In genomic region chr3:15796771-15797599, GRCh38 we compare ENCODE assay signal across 8 cellular contexts. TPM values are rescaled to one million over a fixed set of nuclear protein-coding genes. Genes with fewer than 3 reads are reported as not detected.
DNase-seq lines count a peak whose midpoint lies in the region; ATAC-seq and TF ChIP-seq lines count a peak whose summit lies in the region.

No MANE protein-coding gene starts in this region.

- peak overlapping the region; percentile 46 for H3K4me3 ChIP-seq in effector memory CD4-positive, alpha-beta T cell (ENCODE audit: insufficient read depth, low read depth, low read length, poor library complexity, severe bottlenecking)
- H3K4me3 ChIP-seq in tibial nerve: peak overlapping the region; percentile 19 to 47 (median 29)

- peak overlapping the region; percentile 21 for H3K27ac ChIP-seq in CD4-positive, alpha-beta T cell (ENCODE audit: low read depth, low read length)
- H3K27ac ChIP-seq in effector memory CD4-positive, alpha-beta T cell (ENCODE audit: insufficient read depth, low read length, poor library complexity, severe bottlenecking): peak overlapping the region; percentile 79
- H3K27ac ChIP-seq in tibial nerve: peak overlapping the region; percentile 73 to 93 (median 84)

- TF ChIP-seq POLR2A in tibial nerve (IDR thresholded peaks at IDR 0.05): no peak

- no peak for TF ChIP-seq EP300 in tibial nerve (IDR thresholded peaks at IDR 0.05)

- peak overlapping the region; percentile 70 for H3K27ac Mint-ChIP-seq in CD4-positive, alpha-beta T cell
- peak overlapping the region; percentile 93 for H3K27ac Mint-ChIP-seq in memory B cell

- POLR2A ChIA-PET in CD4-positive, alpha-beta T cell (lab: Charles Lee): interaction anchor here (0.8 to 1.1 kb wide), 3 partner anchors 14 to 195 kb away, joined by 3 read pairs; partner anchors contain the start of gene BTD

- H3K36me3 Mint-ChIP-seq in CD4-positive, alpha-beta T cell (ENCODE audit: low read depth): peaks cover 24% of the 10 kb centered on the region
- peaks cover 4% of the 10 kb centered on the region for H3K36me3 Mint-ChIP-seq in memory B cell

- ATAC-seq in CD4-positive, alpha-beta T cell (ENCODE audit: poor library complexity): peak; percentile 33
- ATAC-seq in HG02938 (IDR thresholded peaks at IDR 0.05; ENCODE audit: unreplicated experiment): peak; percentile 42
- ATAC-seq in SK-N-SH treated with all-trans-retinoic acid at 6 μM for 48 hours: peak; percentile 62
- ATAC-seq in memory B cell (ENCODE audit: low read depth): no peak
- no peak for ATAC-seq in GM18502 (IDR thresholded peaks at IDR 0.05; ENCODE audit: poor library complexity, unreplicated experiment)

- peaks cover 50% of the 10 kb centered on the region for H3K4me1 ChIP-seq in effector memory CD4-positive, alpha-beta T cell (ENCODE audit: control insufficient read depth, insufficient read depth, low read length, poor library complexity, severe bottlenecking)
- peaks cover 0 to 60% (median 17%) of the 10 kb centered on the region in 4 donors for H3K4me1 ChIP-seq in tibial nerve

- H3K27me3 ChIP-seq in CD4-positive, alpha-beta T cell (ENCODE audit: control insufficient read depth, insufficient read depth, low read length): no peaks in the 10 kb centered on the region
- no peaks in the 10 kb centered on the region for H3K27me3 ChIP-seq in effector memory CD4-positive, alpha-beta T cell (replicated peaks; ENCODE audit: control insufficient read depth, insufficient read depth, low read length, poor library complexity, severe bottlenecking)
- H3K27me3 ChIP-seq in tibial nerve: no peaks in the 10 kb centered on the region

- no peaks in the 10 kb centered on the region for H3K27me3 Mint-ChIP-seq in CD4-positive, alpha-beta T cell
- no peaks in the 10 kb centered on the region for H3K27me3 Mint-ChIP-seq in memory B cell

- H3K9me3 ChIP-seq in CD4-positive, alpha-beta T cell (ENCODE audit: control insufficient read depth, low read length): no peaks in the 10 kb centered on the region
- no peaks in the 10 kb centered on the region for H3K9me3 ChIP-seq in effector memory CD4-positive, alpha-beta T cell (ENCODE audit: control insufficient read depth, low read length)
- no peaks in the 10 kb centered on the region for H3K9me3 ChIP-seq in tibial nerve

- H3K4me3 Mint-ChIP-seq in CD4-positive, alpha-beta T cell: peak overlapping the region; percentile 80
- peak overlapping the region; percentile 37 for H3K4me3 Mint-ChIP-seq in memory B cell

- no peak for DNase-seq in CD4-positive, alpha-beta T cell
- DNase-seq in effector memory CD4-positive, alpha-beta T cell: no peak
- DNase-seq in memory B cell (ENCODE audit: low spot score in 2 of 2) (no peak), tibial nerve (ENCODE audit: low spot score in 2 of 2) (no peak), GF-D8 (lab: John Stamatoyannopoulos, UW) (no peak)

- H3K4me1 Mint-ChIP-seq in CD4-positive, alpha-beta T cell (ENCODE audit: low read depth): peaks cover 80% of the 10 kb centered on the region
- peaks cover 27% of the 10 kb centered on the region for H3K4me1 Mint-ChIP-seq in memory B cell

- no peaks in the 10 kb centered on the region for H3K9me3 Mint-ChIP-seq in CD4-positive, alpha-beta T cell
- no peaks in the 10 kb centered on the region for H3K9me3 Mint-ChIP-seq in memory B cell

- H3K36me3 ChIP-seq in effector memory CD4-positive, alpha-beta T cell (ENCODE audit: control insufficient read depth, insufficient read depth, low read length): no peaks in the 10 kb centered on the region
- H3K36me3 ChIP-seq in tibial nerve: no peaks in the 10 kb centered on the region

- intact Hi-C loops in CD4-positive, alpha-beta T cell (cut with DNase I, micrococcal nuclease): no loop called here

- no peak for TF ChIP-seq CTCF in CD4-positive, alpha-beta T cell (IDR thresholded peaks at IDR 0.05)
- no peak for TF ChIP-seq CTCF in tibial nerve (IDR thresholded peaks at IDR 0.05)

- 3 to 4% methylated on average over 5 of the region's 5 CpGs for WGBS in tibial nerve, 2 donors

- CTCF ChIA-PET in CD4-positive, alpha-beta T cell (lab: Charles Lee): interaction anchor here (1.5 to 2.0 kb wide), 3 partner anchors 10 to 166 kb away, joined by 4 to 5 read pairs (median 5); no protein-coding TSS in a partner anchor

TF ChIP-seq in SK-N-SH treated with all-trans-retinoic acid at 6 μM for 48 hours, 23 proteins besides CTCF, POLR2A, EP300 and RAD21:
- TF ChIP-seq ISL1 (CRISPR knock-in tag; IDR thresholded peaks at IDR 0.05) (no peak), GLIS3 (CRISPR knock-in tag; IDR thresholded peaks at IDR 0.05) (no peak), ZNF565 (CRISPR knock-in tag; conservative IDR thresholded peaks at IDR 0.05; ENCODE audit: low read depth) (no peak), CSRNP3 (CRISPR knock-in tag; IDR thresholded peaks at IDR 0.05) (no peak), SNAI2 (CRISPR knock-in tag; IDR thresholded peaks at IDR 0.05) (no peak), CREB5 (CRISPR knock-in tag; IDR thresholded peaks at IDR 0.05; ENCODE audit: low read depth) (no peak), POU6F1 (CRISPR knock-in tag; IDR thresholded peaks at IDR 0.05; ENCODE audit: borderline replicate concordance, low read depth) (no peak), ARNTL (CRISPR knock-in tag; IDR thresholded peaks at IDR 0.05; ENCODE audit: borderline replicate concordance, low read depth) (no peak), ZFP30 (CRISPR knock-in tag; IDR thresholded peaks at IDR 0.05) (no peak), TOX (CRISPR knock-in tag; IDR thresholded peaks at IDR 0.05; ENCODE audit: borderline replicate concordance) (no peak), ESRRG (CRISPR knock-in tag; IDR thresholded peaks at IDR 0.05) (no peak), ZFP3 (CRISPR knock-in tag; IDR thresholded peaks at IDR 0.05) (no peak), RARB (CRISPR knock-in tag; IDR thresholded peaks at IDR 0.05) (no peak), PATZ1 (CRISPR knock-in tag; IDR thresholded peaks at IDR 0.05; ENCODE audit: borderline replicate concordance) (no peak), PPARA (CRISPR knock-in tag; IDR thresholded peaks at IDR 0.05; ENCODE audit: borderline replicate concordance) (no peak), TCF4 (CRISPR knock-in tag; IDR thresholded peaks at IDR 0.05; ENCODE audit: borderline replicate concordance) (no peak), CSDC2 (CRISPR knock-in tag; IDR thresholded peaks at IDR 0.05) (no peak), ZC3H10 (CRISPR knock-in tag; IDR thresholded peaks at IDR 0.05) (no peak), ZNF8 (CRISPR knock-in tag; IDR thresholded peaks at IDR 0.05) (no peak)

RNA-seq across cellular contexts. Expression of gene ANKRD28, which starts 0.8 kb away (rescaled TPM):
- 10 to 100 TPM; 36.6 to 43.1 TPM for total RNA-seq in CD4-positive, alpha-beta T cell
- total RNA-seq in tibial nerve: 10 to 100 TPM; 78.3 to 93.6 (median 81.0) TPM

Comparison
In these comparisons a context has a peak if more than half of its experiments do, and no peak if none do; other contexts are left out.
1. ATAC-seq: peak in CD4-positive, alpha-beta T cell (single experiment), HG02938 (single experiment) and SK-N-SH treated with all-trans-retinoic acid at 6 μM for 48 hours (single experiment); none in memory B cell (single experiment) and GM18502 (single experiment).
2. H3K27ac ChIP-seq: peak in every context shown above with its lines; median percentile 84 in tibial nerve; 79 in effector memory CD4-positive, alpha-beta T cell; 21 in CD4-positive, alpha-beta T cell.